38 cellular contexts compared by ENCODE assay signal in the genomic region with DNA sequence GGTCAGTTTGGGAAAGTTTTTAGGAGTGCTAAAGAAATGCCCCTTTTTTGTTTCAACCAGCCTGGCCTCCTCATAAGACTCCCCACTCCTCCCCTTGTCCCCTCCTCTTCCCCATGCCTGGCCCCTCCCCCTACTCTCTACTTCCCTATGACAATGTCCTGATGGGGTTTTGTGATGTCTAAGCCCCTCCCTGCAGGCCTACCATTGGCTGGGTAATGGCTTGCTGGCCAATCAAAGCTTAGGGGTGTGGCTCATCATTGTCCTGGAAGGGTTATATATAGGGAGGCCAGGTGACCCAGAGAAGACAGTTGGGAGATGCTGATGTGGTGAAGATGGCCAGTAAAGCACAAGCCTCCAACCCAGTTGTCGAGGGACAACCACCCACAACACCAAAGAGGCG. TPM values are rescaled to one million over a fixed set of nuclear protein-coding genes. Genes with fewer than 3 reads are reported as not detected.
"Had no signal": no experiment of that assay in that cellular context is flagged by ENCODE, and none has a peak within 500 bp of the region (broad histone marks: within the 10 kb centered on the region; RNA-seq: fewer than 3 reads in every experiment).

No MANE protein-coding gene starts in this region.

- FAIRE-seq: colon, TTC549 had no signal

- H3K27me3 ChIP-seq: brain microvascular endothelial cell, Peyer's patch, SJSA1 had no signal

- H3K9me3 ChIP-seq: Peyer's patch, SJSA1 had no signal

- DNase-seq: activated CD4-positive, alpha-beta T cell treated with anti-CD3 and anti-CD28 coated beads, Interleukin-2, amount 10 ng/mL, durations not matched to agents 24 days and 14 days; activated CD4-positive, alpha-beta T cell treated with anti-CD3 and anti-CD28 coated beads, Interleukin-2, amount 50 U/mL, for 4 hours; activated CD8-positive, alpha-beta T cell treated with anti-CD3 and anti-CD28 coated beads for 36 hours; activated effector memory CD4-positive, alpha-beta T cell treated with anti-CD3 and anti-CD28 coated beads, Interleukin-2, amount 50 U/mL, for 16 hours; activated naive CD4-positive, alpha-beta T cell; activated naive CD4-positive, alpha-beta T cell treated with anti-CD3 and anti-CD28 coated beads, Interleukin-2, amount 50 U/mL, for 16 hours; activated naive CD8-positive, alpha-beta T cell treated with anti-CD3 and anti-CD28 coated beads for 36 hours; activated T-cell treated with anti-CD3 and anti-CD28 coated beads, Interleukin-2, amount 50 U/mL, for 1 hour; activated T-cell treated with anti-CD3 and anti-CD28 coated beads, Interleukin-2, amount 50 U/mL, for 72 hours; amniotic stem cell; aorta; brain microvascular endothelial cell; central memory CD4-positive, alpha-beta T cell; NCI-H1105; NCI-H1417 treated with DMSO at 0.1 percent for 48 hours; NCI-H187 treated with DMSO at 0.1 percent for 48 hours; NCI-H2081; NCI-H2171 treated with DMSO at 0.1 percent for 48 hours; NCI-H2227 treated with DMSO at 0.1 percent for 48 hours; NCI-H446; NCI-H524; NCI-H69; NCI-H82; PC-3; Peyer's patch; RPMI8226; SHP77 treated with DMSO at 0.1 percent for 48 hours; SW 1271; T-helper 1 cell; T-helper 2 cell; T-helper 9 cell had no signal

- H3K4me3 ChIP-seq: Peyer's patch, SJSA1 had no signal

- H3K27ac ChIP-seq: brain microvascular endothelial cell, Peyer's patch, SJSA1 had no signal

- H3K4me1 ChIP-seq: Peyer's patch, SJSA1 had no signal

- H3K36me3 ChIP-seq: brain microvascular endothelial cell, Peyer's patch, SJSA1 had no signal

- ATAC-seq: activated CD8-positive, alpha-beta T cell treated with anti-CD3 and anti-CD28 coated beads for 36 hours; activated T-cell treated with anti-CD3 and anti-CD28 coated beads, Interleukin-2, amount 50 U/mL, for 72 hours; activated T-helper 17 cell treated with anti-CD3 and anti-CD28 coated beads, Interleukin-2, amount 50 U/mL, for 72 hours; PC-3 had no signal

RNA-seq across cellular contexts. Expression of a gene that starts 48.2 kb away (rescaled TPM):
- total RNA-seq: activated CD4-positive, alpha-beta T cell treated with anti-CD3 and anti-CD28 coated beads, Interleukin-2, amount 10 ng/mL, durations not matched to agents 24 days and 14 days; activated CD8-positive, alpha-beta memory T cell treated with anti-CD3 and anti-CD28 coated beads for 36 hours; activated CD8-positive, alpha-beta T cell treated with anti-CD3 and anti-CD28 coated beads for 36 hours; activated naive CD8-positive, alpha-beta T cell treated with anti-CD3 and anti-CD28 coated beads for 36 hours; activated T-cell treated with anti-CD3 and anti-CD28 coated beads, Interleukin-2, amount 50 U/mL, for 72 hours; activated T-helper 17 cell treated with anti-CD3 and anti-CD28 coated beads, Interleukin-2, amount 50 U/mL, for 72 hours; aorta; cerebellum; MCF 10A; PC-3; Peyer's patch; SJSA1 had no signal
- polyA plus RNA-seq: aorta had no signal
